8 cellular contexts compared by ENCODE assay signal in the genomic region with DNA sequence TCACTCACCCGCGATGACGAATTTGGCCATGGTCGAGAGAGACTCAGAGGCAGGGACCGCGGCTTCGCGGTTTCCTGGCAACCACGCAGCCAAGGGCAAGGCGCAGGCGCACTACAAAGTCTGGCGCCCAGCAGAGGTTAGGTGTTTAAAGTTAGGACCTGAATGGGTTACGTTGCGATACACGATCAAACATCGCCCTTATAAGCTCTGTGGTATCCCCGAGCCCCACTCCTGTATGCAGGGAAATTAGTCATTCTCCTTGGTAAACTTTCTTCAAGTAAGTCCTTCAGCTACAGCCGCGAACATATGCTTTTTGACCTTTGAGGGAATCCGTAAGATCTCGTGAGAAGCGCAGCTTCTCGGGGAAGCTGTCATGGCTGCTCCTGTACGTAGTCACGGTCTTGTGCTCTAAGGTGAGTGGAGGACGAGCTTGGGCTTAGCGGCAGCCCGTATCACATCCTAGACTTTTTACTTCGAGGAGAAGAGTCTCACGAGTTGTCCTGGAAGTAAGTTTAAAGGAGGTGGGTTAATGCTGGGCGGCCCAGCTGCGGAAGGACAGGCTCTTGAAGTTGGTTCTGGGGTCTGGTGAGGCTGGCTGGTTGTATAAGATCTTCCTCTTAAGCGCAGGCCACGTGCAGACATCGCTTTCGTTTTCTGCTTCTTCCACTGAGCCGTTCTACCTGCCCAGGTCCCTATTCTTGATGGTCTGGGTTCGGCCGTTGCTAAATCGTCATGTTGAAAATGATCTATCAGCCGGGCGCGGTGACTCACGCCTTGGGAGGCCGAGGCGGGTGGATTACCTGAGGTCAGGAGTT. TPM values are rescaled to one million over a fixed set of nuclear protein-coding genes. Genes with fewer than 3 reads are reported as not detected.
DNase-seq lines count a peak whose midpoint lies in the region; ATAC-seq, FAIRE-seq and TF ChIP-seq lines count a peak whose summit lies in the region.

TSS of gene FASTKD2 (plus strand) at position 365 of the 815 bp plus-strand sequence. CDS start 1,088 bp downstream, outside the sequence.
TSS of gene MDH1B (minus strand) at position 87 of the 815 bp plus-strand sequence. CDS start at position 30, 57 bp downstream.

- H3K4me1 ChIP-seq in kidney (ENCODE audit: control insufficient read depth in 1 of 2, insufficient read depth in 1 of 2, low read depth in 1 of 2, low read length in 2 of 2) = peaks cover 0 to 9% of the 10 kb centered on the region in 2 donors

- no peaks in the 10 kb centered on the region for H3K9me3 ChIP-seq in kidney (ENCODE audit: control insufficient read depth in 1 of 2, low read length in 2 of 2)

- no peak for TF ChIP-seq CTCF in AG09319 (IDR thresholded peaks at IDR 0.05; ENCODE audit: low read depth, low read length)
- no peak for TF ChIP-seq CTCF in kidney (IDR thresholded peaks at IDR 0.05; ENCODE audit: borderline replicate concordance, extremely low read depth, insufficient read depth)

- peak within 1 kb of the TSS; percentile 86 to 98 for H3K9ac ChIP-seq in kidney (ENCODE audit: low read length in 2 of 2)

- intact Hi-C loops in kidney (cut with DNase I) = no loop called here

- peak within 1 kb of the TSS; percentile 88 to 92 for H3K4me3 ChIP-seq in kidney (ENCODE audit: low read length in 2 of 2)

- DNase-seq in AG09319 (ENCODE audit: extremely low read depth, low read depth) = peak; percentile 83
- DNase-seq in NCI-H446 (lab: John Stamatoyannopoulos, UW) = peak; percentile 89 to 95
- peak; percentile 88 for DNase-seq in activated CD4-positive, CD25-positive, alpha-beta regulatory T cell treated with anti-CD3 and anti-CD28 coated beads, Interleukin-2, amount 50 U/mL, for 72 hours
- DNase-seq in cerebellar nuclear complex (lab: John Stamatoyannopoulos, UW) = peak; percentile 37 to 78
- peak; percentile 94 for DNase-seq in kidney
- peak; percentile 62 to 67 for DNase-seq in stimulated activated CD4-positive, alpha-beta T cell treated with anti-CD3 and anti-CD28 coated beads, Interleukin-15, amount 100 ng/mL, for 1 hour (ENCODE audit: low read depth in 1 of 2, low spot score in 1 of 2)

- H3K27ac ChIP-seq in kidney (ENCODE audit: low read depth in 2 of 2, low read length in 2 of 2) = peak within 1 kb of the TSS; percentile 71 to 93

- ATAC-seq in GM19025 (IDR thresholded peaks at IDR 0.05; ENCODE audit: low read depth, unreplicated experiment) = peak; percentile 91
- peak; percentile 89 for ATAC-seq in HG03342 (IDR thresholded peaks at IDR 0.05; ENCODE audit: unreplicated experiment)

- peaks cover 0 to 6% of the 10 kb centered on the region in 2 donors for H3K36me3 ChIP-seq in kidney (ENCODE audit: control insufficient read depth in 1 of 2, insufficient read depth in 2 of 2, low read length in 2 of 2)

- FAIRE-seq in kidney (lab: Jason Lieb, UNC) = no peak

RNA-seq across cellular contexts. Expression of gene FASTKD2, which starts in this region (rescaled TPM):
- total RNA-seq in kidney = 27.0 TPM
- polyA plus RNA-seq in kidney (ENCODE audit: insufficient read depth, low read depth, low replicate concordance) = 13.9 TPM

RNA-seq across cellular contexts. Expression of gene MDH1B, which starts in this region (rescaled TPM):
- total RNA-seq in kidney = 8.1 TPM
- polyA plus RNA-seq in kidney (ENCODE audit: insufficient read depth, low read depth, low replicate concordance) = 7.1 TPM

Comparison
In these comparisons a context has a peak if more than half of its experiments do, and no peak if none do; other contexts are left out.
1. Peak in every context shown above with its lines: DNase-seq, ATAC-seq, H3K4me3 ChIP-seq and H3K27ac ChIP-seq.